ENCODE assay signal across 8 cellular contexts in the genomic region with DNA sequence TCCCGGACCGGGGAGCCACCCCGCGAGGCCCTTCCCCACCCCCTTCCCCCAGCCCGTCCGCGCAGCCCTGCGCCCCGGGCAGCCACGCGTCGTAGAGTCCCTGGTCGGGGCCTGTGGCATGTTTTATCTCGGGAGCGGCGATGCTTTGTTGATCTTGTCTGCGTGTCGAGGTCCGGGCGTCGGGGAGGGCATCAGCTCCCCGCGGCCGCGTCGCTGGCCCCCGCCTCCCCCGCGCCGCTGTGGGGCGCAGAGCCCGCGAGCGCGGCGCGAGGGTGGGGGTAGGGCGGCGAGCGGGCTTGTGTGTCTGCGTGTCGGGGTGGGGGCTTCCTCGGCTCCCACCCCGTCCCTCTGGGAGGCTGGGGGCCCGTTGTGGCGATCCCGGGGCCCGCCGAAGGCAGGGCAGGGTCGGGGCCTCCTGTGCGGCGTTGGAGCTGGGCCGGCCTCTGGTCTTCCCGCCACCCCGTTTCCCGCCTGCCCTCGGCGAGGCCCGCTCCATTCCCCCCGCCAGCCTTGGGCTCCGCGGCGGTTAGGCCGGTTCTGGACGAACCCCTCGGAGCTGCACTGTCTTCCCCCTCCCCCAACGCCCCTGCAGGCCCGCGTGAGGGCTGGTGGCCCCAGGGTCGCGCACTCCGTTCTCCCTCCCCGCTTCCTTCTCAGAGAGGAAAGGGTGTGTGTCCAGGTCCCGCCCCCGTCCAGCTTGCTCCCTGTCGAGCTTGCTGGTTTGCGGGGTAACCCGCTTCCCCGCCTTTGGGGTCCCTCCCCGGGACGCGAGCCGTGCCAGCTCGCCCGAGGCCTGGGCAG. TPM values are rescaled to one million over a fixed set of nuclear protein-coding genes. Genes with fewer than 3 reads are reported as not detected.
DNase-seq lines count a peak whose midpoint lies in the region; ATAC-seq lines count a peak whose summit lies in the region.

No MANE protein-coding gene starts in this region.

- peak overlapping the region; percentile 90 for H3K4me3 ChIP-seq in endocrine pancreas (ENCODE audit: control insufficient read depth, insufficient read depth, low read length)
- H3K4me3 ChIP-seq in mucosa of rectum (ENCODE audit: low read length in 2 of 2), result peak overlapping the region; percentile 86 to 92

- peaks cover 5% of the 10 kb centered on the region for H3K36me3 Mint-ChIP-seq in activated CD8-positive, alpha-beta memory T cell treated with anti-CD3 and anti-CD28 coated beads, Interleukin-2, amount 10 ng/mL, durations not matched to agents 7 days and 5 days
- peaks cover 23% of the 10 kb centered on the region for H3K36me3 Mint-ChIP-seq in stimulated activated effector memory CD8-positive, alpha-beta T cell treated with anti-CD3 and anti-CD28 coated beads, Interleukin-12 subunit alpha, Interleukin-12 subunit beta, amount 100 ng/mL, for 72 hours

- H3K4me3 Mint-ChIP-seq in activated CD8-positive, alpha-beta memory T cell treated with anti-CD3 and anti-CD28 coated beads, Interleukin-2, amount 10 ng/mL, durations not matched to agents 7 days and 5 days, result peak overlapping the region; percentile 93
- peak overlapping the region; percentile 92 for H3K4me3 Mint-ChIP-seq in stimulated activated effector memory CD8-positive, alpha-beta T cell treated with anti-CD3 and anti-CD28 coated beads, Interleukin-12 subunit alpha, Interleukin-12 subunit beta, amount 100 ng/mL, for 72 hours

- peak; percentile 37 to 45 for DNase-seq in NCI-H2081 (lab: John Stamatoyannopoulos, UW)
- DNase-seq in NCI-H2081 treated with DMSO at 0.1 percent for 48 hours (lab: John Stamatoyannopoulos, UW), result no peak
- peak; percentile 25 for DNase-seq in NCI-H1105 (lab: John Stamatoyannopoulos, UW)
- peak; percentile 77 for DNase-seq in activated CD8-positive, alpha-beta memory T cell treated with anti-CD3 and anti-CD28 coated beads, Interleukin-2, amount 10 ng/mL, durations not matched to agents 7 days and 5 days
- DNase-seq in stimulated activated effector memory CD8-positive, alpha-beta T cell treated with anti-CD3 and anti-CD28 coated beads, Interleukin-12 subunit alpha, Interleukin-12 subunit beta, amount 100 ng/mL, for 72 hours (ENCODE audit: low spot score in 2 of 2), result peak; percentile 39 to 76

- no peaks in the 10 kb centered on the region for H3K27me3 Mint-ChIP-seq in activated CD8-positive, alpha-beta memory T cell treated with anti-CD3 and anti-CD28 coated beads, Interleukin-2, amount 10 ng/mL, durations not matched to agents 7 days and 5 days

- H3K9ac ChIP-seq in endocrine pancreas (ENCODE audit: control insufficient read depth, insufficient read depth, low read length) (peak overlapping the region; percentile 93), mucosa of rectum (ENCODE audit: low read depth in 1 of 2, low read length in 2 of 2) (peak overlapping the region; percentile 77 to 91)

- no peaks in the 10 kb centered on the region for H3K36me3 ChIP-seq in endocrine pancreas (ENCODE audit: control insufficient read depth, insufficient read depth, low read length)
- no peaks in the 10 kb centered on the region for H3K36me3 ChIP-seq in mucosa of rectum (ENCODE audit: control insufficient read depth in 2 of 2, insufficient read depth in 2 of 2, low read length in 2 of 2)

- no peaks in the 10 kb centered on the region for H3K9me3 Mint-ChIP-seq in activated CD8-positive, alpha-beta memory T cell treated with anti-CD3 and anti-CD28 coated beads, Interleukin-2, amount 10 ng/mL, durations not matched to agents 7 days and 5 days (ENCODE audit: low read depth)
- H3K9me3 Mint-ChIP-seq in stimulated activated effector memory CD8-positive, alpha-beta T cell treated with anti-CD3 and anti-CD28 coated beads, Interleukin-12 subunit alpha, Interleukin-12 subunit beta, amount 100 ng/mL, for 72 hours, result no peaks in the 10 kb centered on the region

- peak overlapping the region; percentile 90 to 92 for H3K27ac ChIP-seq in mucosa of rectum (ENCODE audit: low read depth in 2 of 2, low read length in 2 of 2)

- CTCF ChIA-PET in activated CD8-positive, alpha-beta memory T cell treated with anti-CD3 and anti-CD28 coated beads, Interleukin-2, amount 10 ng/mL, durations not matched to agents 7 days and 5 days (lab: Charles Lee), result interaction anchor here (0.8 to 3.5 kb wide), 11 partner anchors 9 to 519 kb away, joined by 3 to 51 read pairs (median 3); a partner anchor contains a TSS

- H3K4me1 Mint-ChIP-seq in activated CD8-positive, alpha-beta memory T cell treated with anti-CD3 and anti-CD28 coated beads, Interleukin-2, amount 10 ng/mL, durations not matched to agents 7 days and 5 days, result peaks cover 32% of the 10 kb centered on the region
- peaks cover 12% of the 10 kb centered on the region for H3K4me1 Mint-ChIP-seq in stimulated activated effector memory CD8-positive, alpha-beta T cell treated with anti-CD3 and anti-CD28 coated beads, Interleukin-12 subunit alpha, Interleukin-12 subunit beta, amount 100 ng/mL, for 72 hours

- peak; percentile 17 for ATAC-seq in HG02610 (IDR thresholded peaks at IDR 0.05; ENCODE audit: unreplicated experiment)
- ATAC-seq in activated CD8-positive, alpha-beta memory T cell treated with anti-CD3 and anti-CD28 coated beads, Interleukin-2, amount 10 ng/mL, durations not matched to agents 7 days and 5 days, result peak; percentile 26
- peak; percentile 41 for ATAC-seq in stimulated activated effector memory CD8-positive, alpha-beta T cell treated with anti-CD3 and anti-CD28 coated beads, Interleukin-12 subunit alpha, Interleukin-12 subunit beta, amount 100 ng/mL, for 72 hours

- peak overlapping the region; percentile 91 for H3K27ac Mint-ChIP-seq in activated CD8-positive, alpha-beta memory T cell treated with anti-CD3 and anti-CD28 coated beads, Interleukin-2, amount 10 ng/mL, durations not matched to agents 7 days and 5 days
- H3K27ac Mint-ChIP-seq in stimulated activated effector memory CD8-positive, alpha-beta T cell treated with anti-CD3 and anti-CD28 coated beads, Interleukin-12 subunit alpha, Interleukin-12 subunit beta, amount 100 ng/mL, for 72 hours, result peak overlapping the region; percentile 93

- H3K9me3 ChIP-seq in endocrine pancreas (ENCODE audit: control insufficient read depth, low read length), result no peaks in the 10 kb centered on the region
- no peaks in the 10 kb centered on the region for H3K9me3 ChIP-seq in mucosa of rectum (ENCODE audit: control insufficient read depth in 2 of 2, low read length in 2 of 2)

- H3K4me1 ChIP-seq in endocrine pancreas (ENCODE audit: control insufficient read depth, insufficient read depth, low read length) (peaks cover 15% of the 10 kb centered on the region), mucosa of rectum (ENCODE audit: control insufficient read depth in 2 of 2, insufficient read depth in 2 of 2, low read length in 2 of 2) (peaks cover 4 to 8% of the 10 kb centered on the region in 2 donors)

- H3K27me3 ChIP-seq in endocrine pancreas (ENCODE audit: control insufficient read depth, insufficient read depth, low read length) (no peaks in the 10 kb centered on the region), mucosa of rectum (ENCODE audit: control insufficient read depth in 2 of 2, insufficient read depth in 2 of 2, low read length in 2 of 2) (no peaks in the 10 kb centered on the region)

RNA-seq across cellular contexts. Expression of a gene that starts 0.7 kb away (rescaled TPM):
- 100 to 1,000 TPM in 1 of 2 experiments, 10 to 100 TPM in 1; 96.9 to 104 TPM for total RNA-seq in activated CD8-positive, alpha-beta memory T cell treated with anti-CD3 and anti-CD28 coated beads, Interleukin-2, amount 10 ng/mL, durations not matched to agents 7 days and 5 days

RNA-seq across cellular contexts. Expression of a gene that starts 16.9 kb away (rescaled TPM):
- total RNA-seq in activated CD8-positive, alpha-beta memory T cell treated with anti-CD3 and anti-CD28 coated beads, Interleukin-2, amount 10 ng/mL, durations not matched to agents 7 days and 5 days, result 10 to 100 TPM; 24.1 to 24.4 TPM
